Comparison of ENCODE assay signal across 12 cellular contexts in genomic region chr5:83510199-83510730, GRCh38. TPM values are rescaled to one million over a fixed set of nuclear protein-coding genes. Genes with fewer than 3 reads are reported as not detected.
DNase-seq lines count a peak whose midpoint lies in the region; ATAC-seq and TF ChIP-seq lines count a peak whose summit lies in the region.
"Had no signal": no experiment of that assay in that cellular context is flagged by ENCODE, and none has a peak within 500 bp of the region (broad histone marks: within the 10 kb centered on the region; RNA-seq: fewer than 3 reads in every experiment).

No MANE protein-coding gene starts in this region.

- H3K9me3 ChIP-seq in mesenchymal stem cell (ENCODE audit: control insufficient read depth, low read length): no peaks in the 10 kb centered on the region
- H3K9me3 ChIP-seq in H9 (ENCODE audit: control insufficient read depth, low read depth, low read length): peaks cover 6% of the 10 kb centered on the region

- H3K79me2 ChIP-seq in H9 (ENCODE audit: insufficient read depth, low read length): peaks cover 2% of the 10 kb centered on the region; the same call in 1 of the 2 replicates

- H2BK15ac ChIP-seq in mesenchymal stem cell (ENCODE audit: low read depth, poor library complexity, severe bottlenecking): no peak overlapping the region
- H2BK15ac ChIP-seq in H9 (ENCODE audit: low read depth, low read length): no peak overlapping the region

- peak overlapping the region; percentile 51 for H2BK5ac ChIP-seq in mesenchymal stem cell (ENCODE audit: low read depth, low read length, poor library complexity, severe bottlenecking)
- H2BK5ac ChIP-seq in H9 (ENCODE audit: insufficient read length, low read length): no peak overlapping the region

- H3K4me1 ChIP-seq in mesenchymal stem cell (ENCODE audit: control insufficient read depth, insufficient read depth, low read depth, low read length): peaks cover 11% of the 10 kb centered on the region
- H3K4me1 ChIP-seq in H9 (ENCODE audit: insufficient read depth, low read length): no peaks in the 10 kb centered on the region

- H3K27ac Mint-ChIP-seq in H9: peak overlapping the region in 1 of 3 experiments; percentile 70; a peak in 1 of 7 replicates

- H3K18ac ChIP-seq in mesenchymal stem cell (ENCODE audit: low read depth in 1 of 2, low read length in 2 of 2) (no peak overlapping the region), H9 (ENCODE audit: insufficient read length, low read depth, low read length) (no peak overlapping the region)

- H3K14ac ChIP-seq in mesenchymal stem cell (ENCODE audit: low read length in 2 of 2) (no peak overlapping the region), H9 (ENCODE audit: insufficient read depth, low read length) (no peak overlapping the region)

- H2AK5ac ChIP-seq in mesenchymal stem cell (ENCODE audit: low read length, severe bottlenecking) (no peak overlapping the region), H9 (ENCODE audit: insufficient read length, low read length) (no peak overlapping the region)

- peaks cover 0 to 5% of the 10 kb centered on the region in 2 experiments; a peak in 1 of 4 replicates for H3K4me1 Mint-ChIP-seq in H9

- peaks cover 12% of the 10 kb centered on the region in 2 experiments for H3K9me3 Mint-ChIP-seq in H9

- TF ChIP-seq CTCF in H9 (conservative IDR thresholded peaks at IDR 0.05): no peak

- H4K91ac ChIP-seq in mesenchymal stem cell (ENCODE audit: low read length): no peak overlapping the region
- no peak overlapping the region for H4K91ac ChIP-seq in H9 (ENCODE audit: insufficient read length, low read depth, low read length)

- H3K27ac ChIP-seq in mesenchymal stem cell (ENCODE audit: low read length, poor library complexity, severe bottlenecking) (peak overlapping the region; percentile 83), H9 (ENCODE audit: insufficient read length, low read depth, low read length) (no peak overlapping the region)
- H3K27ac ChIP-seq: HL-60 had no signal

- H3K4ac ChIP-seq in mesenchymal stem cell (ENCODE audit: low read depth in 1 of 2, low read length in 2 of 2): no peak overlapping the region
- no peak overlapping the region for H3K4ac ChIP-seq in H9 (ENCODE audit: low read depth, low read length)

- no peak overlapping the region for H4K5ac ChIP-seq in H9 (ENCODE audit: insufficient read length, low read depth, low read length)

- WGBS in mesenchymal stem cell: no CpG with 5 or more reads among the region's 1 CpG
- WGBS in H9 (ENCODE audit: extremely low coverage, insufficient read length, low lambda C conversion rate): no CpG with 5 or more reads among the region's 1 CpG

- no peak overlapping the region for H3T11ph ChIP-seq in H9 (ENCODE audit: low read length)

- H4K8ac ChIP-seq in mesenchymal stem cell (ENCODE audit: low read length): no peak overlapping the region
- no peak overlapping the region for H4K8ac ChIP-seq in H9 (replicated peaks; ENCODE audit: insufficient read length, low read depth, low read length)

- no peak overlapping the region for H3K23ac ChIP-seq in mesenchymal stem cell (ENCODE audit: low read length in 2 of 2)
- no peak overlapping the region for H3K23ac ChIP-seq in H9 (ENCODE audit: insufficient read length, low read depth, low read length)

- H2AFZ ChIP-seq in mesenchymal stem cell (ENCODE audit: low read depth, low read length): no peak overlapping the region
- no peak overlapping the region for H2AFZ ChIP-seq in H9 (ENCODE audit: low read length)

- H3K56ac ChIP-seq in H9 (ENCODE audit: insufficient read length, low read depth, low read length): no peak overlapping the region

- no peaks in the 10 kb centered on the region for H3K27me3 Mint-ChIP-seq in H9 (ENCODE audit: low read depth)

- H3K9ac ChIP-seq in mesenchymal stem cell (ENCODE audit: low read length) (peak overlapping the region; percentile 67), H9 (ENCODE audit: extremely low read depth, insufficient read length, low read length) (no peak overlapping the region)

- no peaks in the 10 kb centered on the region for H4K20me1 ChIP-seq in H9 (ENCODE audit: control insufficient read depth, insufficient read depth, insufficient read length)

- H3K79me1 ChIP-seq in mesenchymal stem cell (replicated peaks; ENCODE audit: low read length, poor library complexity, severe bottlenecking): peaks cover 4% of the 10 kb centered on the region
- no peaks in the 10 kb centered on the region for H3K79me1 ChIP-seq in H9 (ENCODE audit: insufficient read depth, low read depth, low read length, poor library complexity, severe bottlenecking)

- peak overlapping the region in 1 of 2 experiments; percentile 22 for H3K4me3 ChIP-seq in mesenchymal stem cell (ENCODE audit: insufficient read depth in 1 of 2, low read depth in 1 of 2, low read length in 2 of 2)

- ATAC-seq in GM18870 (IDR thresholded peaks at IDR 0.05; ENCODE audit: unreplicated experiment) (peak; percentile 98), GM21529 (IDR thresholded peaks at IDR 0.05; ENCODE audit: unreplicated experiment) (peak; percentile 95), HG03378 (IDR thresholded peaks at IDR 0.05; ENCODE audit: unreplicated experiment) (peak; percentile 91)

- no peaks in the 10 kb centered on the region for H3K27me3 ChIP-seq in mesenchymal stem cell (ENCODE audit: control insufficient read depth in 1 of 2, insufficient read depth in 1 of 2, low read length in 2 of 2)
- no peaks in the 10 kb centered on the region for H3K27me3 ChIP-seq in H9 (ENCODE audit: insufficient read depth, low read length)

- DNase-seq in mesenchymal stem cell (no peak), superior temporal gyrus (ENCODE audit: extremely low spot score) (no peak), H9 (no peak), NCI-H1436 (lab: John Stamatoyannopoulos, UW) (no peak)
- DNase-seq in stimulated activated CD8-positive, alpha-beta memory T cell treated with anti-CD3 and anti-CD28 coated beads, Interleukin-4, amount 100 ng/mL, for 48 hours: no peak
- DNase-seq: central memory CD4-positive, alpha-beta T cell; hippocampal formation; NCI-H1694 had no signal

- no peak overlapping the region for H2BK120ac ChIP-seq in mesenchymal stem cell (ENCODE audit: low read depth, low read length)
- H2BK120ac ChIP-seq in H9 (ENCODE audit: low read depth, low read length, poor library complexity, severe bottlenecking): no peak overlapping the region

- peaks cover 11 to 85% of the 10 kb centered on the region in 2 experiments for H3K36me3 ChIP-seq in mesenchymal stem cell (ENCODE audit: control insufficient read depth in 1 of 2, insufficient read depth in 2 of 2, low read depth in 1 of 2, low read length in 2 of 2)

- H3K4me2 ChIP-seq in mesenchymal stem cell (ENCODE audit: low read length, poor library complexity, severe bottlenecking) (no peak overlapping the region), H9 (ENCODE audit: insufficient read depth, insufficient read length, low read length) (no peak overlapping the region)

- H3K4me3 Mint-ChIP-seq in H9: no peak overlapping the region

- H3K23me2 ChIP-seq in H9 (ENCODE audit: insufficient read length, low read depth, low read length, poor library complexity, severe bottlenecking): no peaks in the 10 kb centered on the region

- peaks cover 26 to 76% (median 36%) of the 10 kb centered on the region in 3 experiments for H3K36me3 Mint-ChIP-seq in H9 (ENCODE audit: insufficient read depth in 1 of 3, low read depth in 3 of 3)

- H2BK12ac ChIP-seq in mesenchymal stem cell (ENCODE audit: low read length in 2 of 2) (no peak overlapping the region), H9 (ENCODE audit: insufficient read length, low read depth, low read length) (no peak overlapping the region)

- H2BK20ac ChIP-seq in H9 (ENCODE audit: low read depth, low read length, poor library complexity, severe bottlenecking): no peak overlapping the region

RNA-seq across cellular contexts. Expression of gene VCAN, which starts 38.7 kb away (rescaled TPM):
- polyA plus RNA-seq in mesenchymal stem cell (2013, experiment 1 of 2): 102 TPM
- 96.6 TPM for polyA plus RNA-seq in mesenchymal stem cell (2013, experiment 2 of 2)
- 271 and 278 TPM in 2 replicates for total RNA-seq in H9 (2021)
